Comparison of ENCODE assay signal across 9 cellular contexts in the genomic region with DNA sequence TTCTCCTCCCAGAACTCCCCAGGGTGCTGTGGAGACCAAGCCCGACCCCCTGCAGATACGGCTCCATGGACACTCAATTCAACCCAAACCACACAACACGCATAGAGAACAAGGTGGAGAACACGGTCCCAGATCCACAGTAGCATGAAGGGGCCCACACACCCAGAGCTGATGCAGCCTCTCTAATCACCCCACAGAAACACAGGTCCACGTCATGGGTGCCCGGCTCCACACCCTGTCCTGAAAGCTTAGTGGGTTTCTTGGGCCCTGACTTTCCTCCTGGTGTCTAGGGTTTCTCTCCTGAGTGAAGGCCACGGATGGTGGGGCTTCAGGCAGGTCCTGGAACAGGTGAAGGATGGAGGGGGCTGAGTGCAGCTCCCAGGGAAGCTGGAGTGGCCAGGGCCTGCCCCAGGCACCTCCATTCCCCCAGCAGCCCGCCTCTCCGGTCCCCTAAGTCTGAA. TPM values are rescaled to one million over a fixed set of nuclear protein-coding genes. Genes with fewer than 3 reads are reported as not detected.
DNase-seq lines count a peak whose midpoint lies in the region; ATAC-seq and TF ChIP-seq lines count a peak whose summit lies in the region.
"Had no signal": no experiment of that assay in that cellular context is flagged by ENCODE, and none has a peak within 500 bp of the region (broad histone marks: within the 10 kb centered on the region; RNA-seq: fewer than 3 reads in every experiment).

No MANE protein-coding gene starts in this region.

- H3K27ac ChIP-seq in neuronal stem cell (replicated peaks; ENCODE audit: low read length), result no peak overlapping the region

- H3K27me3 Mint-ChIP-seq in glutamatergic neuron (ENCODE audit: unreplicated experiment), result peaks cover 17% of the 10 kb centered on the region

- H3K4me2 ChIP-seq in neuronal stem cell (ENCODE audit: insufficient read depth, low read length, poor library complexity, severe bottlenecking), result no peak overlapping the region

- H3K36me3 ChIP-seq in neuronal stem cell (replicated peaks in 1 of 2; ENCODE audit: control insufficient read depth in 2 of 2, insufficient read depth in 2 of 2, low read length in 2 of 2), result no peaks in the 10 kb centered on the region

- TF ChIP-seq CTCF in glutamatergic neuron (IDR thresholded peaks at IDR 0.05; ENCODE audit: partially characterized antibody, unreplicated experiment), result no peak

- no CpG with 5 or more reads among the region's 9 CpGs for WGBS in neuronal stem cell (ENCODE audit: extremely low coverage in 2 of 2, insufficient read length in 2 of 2, insufficient replicate concordance in 1 of 2), 2 donors

- H2BK15ac ChIP-seq in neuronal stem cell (ENCODE audit: low read length), result no peak overlapping the region

- H3K4me3 ChIP-seq in neuronal stem cell (ENCODE audit: low read length in 2 of 2), result no peak overlapping the region

- no peak overlapping the region for H3K23ac ChIP-seq in neuronal stem cell (ENCODE audit: low read depth, low read length, poor library complexity)

- H4K8ac ChIP-seq in neuronal stem cell (ENCODE audit: low read depth, low read length), result no peak overlapping the region

- no peak overlapping the region for H4K91ac ChIP-seq in neuronal stem cell (ENCODE audit: low read depth, low read length, poor library complexity)

- peaks cover 3% of the 10 kb centered on the region for H3K79me1 ChIP-seq in neuronal stem cell (ENCODE audit: low read depth, low read length)

- H3K9me3 Mint-ChIP-seq in glutamatergic neuron (ENCODE audit: unreplicated experiment), result no peaks in the 10 kb centered on the region
- no peaks in the 10 kb centered on the region for H3K9me3 Mint-ChIP-seq in stimulated activated effector memory CD8-positive, alpha-beta T cell treated with anti-CD3 and anti-CD28 coated beads, Interleukin-12 subunit alpha, Interleukin-12 subunit beta, amount 100 ng/mL, for 72 hours

- H3K27ac Mint-ChIP-seq in glutamatergic neuron (ENCODE audit: unreplicated experiment), result peak overlapping the region; percentile 2
- H3K27ac Mint-ChIP-seq in stimulated activated effector memory CD8-positive, alpha-beta T cell treated with anti-CD3 and anti-CD28 coated beads, Interleukin-12 subunit alpha, Interleukin-12 subunit beta, amount 100 ng/mL, for 72 hours, result peak overlapping the region; percentile 97

- no peak overlapping the region for H2BK120ac ChIP-seq in neuronal stem cell (ENCODE audit: low read depth, low read length)

- no peak overlapping the region for H3K4ac ChIP-seq in neuronal stem cell (ENCODE audit: low read length)

- no peak overlapping the region for H2AK5ac ChIP-seq in neuronal stem cell (ENCODE audit: low read depth, low read length)

- H3K18ac ChIP-seq in neuronal stem cell (ENCODE audit: low read length), result no peak overlapping the region

- no peaks in the 10 kb centered on the region for H3K9me3 ChIP-seq in neuronal stem cell (replicated peaks in 1 of 2; ENCODE audit: control insufficient read depth in 2 of 2, insufficient read depth in 1 of 2, low read depth in 1 of 2, low read length in 2 of 2)

- H3K4me1 ChIP-seq in neuronal stem cell (ENCODE audit: control insufficient read depth in 2 of 2, insufficient read depth in 1 of 2, low read depth in 1 of 2, low read length in 2 of 2), result peaks cover 2 to 6% of the 10 kb centered on the region in 2 donors

- no peak overlapping the region for H2AFZ ChIP-seq in neuronal stem cell (ENCODE audit: low read length)

- peaks cover 0 to 16% (median 0%) of the 10 kb centered on the region in 3 experiments for H3K27me3 ChIP-seq in neuronal stem cell (ENCODE audit: control insufficient read depth in 3 of 3, insufficient read depth in 3 of 3, low read depth in 1 of 3, low read length in 3 of 3)

- ATAC-seq in stimulated activated effector memory CD8-positive, alpha-beta T cell treated with anti-CD3 and anti-CD28 coated beads, Interleukin-12 subunit alpha, Interleukin-12 subunit beta, amount 100 ng/mL, for 72 hours, result no peak

- peak; percentile 30 for TF ChIP-seq POLR2A in GM18526 (IDR thresholded peaks at IDR 0.05; ENCODE audit: extremely low read depth, insufficient read length)

- no peaks in the 10 kb centered on the region for H3K4me1 Mint-ChIP-seq in glutamatergic neuron (ENCODE audit: low read depth, unreplicated experiment)
- peaks cover 49% of the 10 kb centered on the region for H3K4me1 Mint-ChIP-seq in stimulated activated effector memory CD8-positive, alpha-beta T cell treated with anti-CD3 and anti-CD28 coated beads, Interleukin-12 subunit alpha, Interleukin-12 subunit beta, amount 100 ng/mL, for 72 hours

- no peak overlapping the region for H2BK5ac ChIP-seq in neuronal stem cell (ENCODE audit: low read length)

- peak; percentile 36 for DNase-seq in OCI-M1 (lab: John Stamatoyannopoulos, UW)
- DNase-seq in glutamatergic neuron, result no peak
- no peak for DNase-seq in stimulated activated effector memory CD8-positive, alpha-beta T cell treated with anti-CD3 and anti-CD28 coated beads, Interleukin-12 subunit alpha, Interleukin-12 subunit beta, amount 100 ng/mL, for 72 hours (ENCODE audit: low spot score in 2 of 2)
- DNase-seq in dermis blood vessel endothelial cell, result no peak
- no peak for DNase-seq in NCI-H446 (lab: John Stamatoyannopoulos, UW)
- no peak for DNase-seq in neuronal stem cell (ENCODE audit: low spot score)
- DNase-seq: NCI-H187 had no signal

- no peak overlapping the region for H3K9ac ChIP-seq in neuronal stem cell (ENCODE audit: low read depth, low read length, poor library complexity)

- no peaks in the 10 kb centered on the region for H3K36me3 Mint-ChIP-seq in glutamatergic neuron (ENCODE audit: unreplicated experiment)
- peaks cover 8% of the 10 kb centered on the region for H3K36me3 Mint-ChIP-seq in stimulated activated effector memory CD8-positive, alpha-beta T cell treated with anti-CD3 and anti-CD28 coated beads, Interleukin-12 subunit alpha, Interleukin-12 subunit beta, amount 100 ng/mL, for 72 hours

- no peak overlapping the region for H2BK12ac ChIP-seq in neuronal stem cell (ENCODE audit: low read length)

- H3K4me3 Mint-ChIP-seq in glutamatergic neuron (ENCODE audit: unreplicated experiment), result no peak overlapping the region
- H3K4me3 Mint-ChIP-seq in stimulated activated effector memory CD8-positive, alpha-beta T cell treated with anti-CD3 and anti-CD28 coated beads, Interleukin-12 subunit alpha, Interleukin-12 subunit beta, amount 100 ng/mL, for 72 hours, result peak overlapping the region; percentile 71

- H3K14ac ChIP-seq in neuronal stem cell (ENCODE audit: low read length), result no peak overlapping the region

RNA-seq across cellular contexts. Expression of a gene that starts 1.5 kb away (rescaled TPM):
- not detected for total RNA-seq in glutamatergic neuron (ENCODE audit: unreplicated experiment)
- not detected in 2 replicates for total RNA-seq in dermis blood vessel endothelial cell
- 0.01 TPM for polyA plus RNA-seq in neuronal stem cell (2013, experiment 1 of 2)
- 0.03 TPM for polyA plus RNA-seq in neuronal stem cell (2013, experiment 2 of 2)
- total RNA-seq: cerebellum had no signal

RNA-seq across cellular contexts. Expression of a gene that starts 5.1 kb away (rescaled TPM):
- not detected for total RNA-seq in glutamatergic neuron (ENCODE audit: unreplicated experiment)
- total RNA-seq in dermis blood vessel endothelial cell, result 0.14 TPM in 1 of 2 replicates, not detected in the other
- polyA plus RNA-seq in neuronal stem cell (2013, experiment 1 of 2), result 0.31 TPM
- polyA plus RNA-seq in neuronal stem cell (2013, experiment 2 of 2), result 0.32 TPM

RNA-seq across cellular contexts. Expression of a gene that starts 10.3 kb away (rescaled TPM):
- 1.3 TPM for total RNA-seq in glutamatergic neuron (ENCODE audit: unreplicated experiment)
- 6.1 and 9.2 TPM in 2 replicates for total RNA-seq in dermis blood vessel endothelial cell
- polyA plus RNA-seq in neuronal stem cell (2013, experiment 1 of 2), result 2.0 TPM
- 2.1 TPM for polyA plus RNA-seq in neuronal stem cell (2013, experiment 2 of 2)

RNA-seq across cellular contexts. Expression of a gene that starts 19.3 kb away (rescaled TPM):
- 6.2 TPM for total RNA-seq in glutamatergic neuron (ENCODE audit: unreplicated experiment)
- total RNA-seq in dermis blood vessel endothelial cell, result 8.0 and 10.0 TPM in 2 replicates
- polyA plus RNA-seq in neuronal stem cell (2013, experiment 1 of 2), result 15.3 TPM
- polyA plus RNA-seq in neuronal stem cell (2013, experiment 2 of 2), result 15.2 TPM

RNA-seq across cellular contexts. Expression of a gene that starts 43.0 kb away (rescaled TPM):
- 128 TPM for total RNA-seq in glutamatergic neuron (ENCODE audit: unreplicated experiment)
- 110 and 137 TPM in 2 replicates for total RNA-seq in dermis blood vessel endothelial cell
- polyA plus RNA-seq in neuronal stem cell (2013, experiment 1 of 2), result 196 TPM
- polyA plus RNA-seq in neuronal stem cell (2013, experiment 2 of 2), result 197 TPM
